ENCODE assay signal across 13 cellular contexts in the genomic region with DNA sequence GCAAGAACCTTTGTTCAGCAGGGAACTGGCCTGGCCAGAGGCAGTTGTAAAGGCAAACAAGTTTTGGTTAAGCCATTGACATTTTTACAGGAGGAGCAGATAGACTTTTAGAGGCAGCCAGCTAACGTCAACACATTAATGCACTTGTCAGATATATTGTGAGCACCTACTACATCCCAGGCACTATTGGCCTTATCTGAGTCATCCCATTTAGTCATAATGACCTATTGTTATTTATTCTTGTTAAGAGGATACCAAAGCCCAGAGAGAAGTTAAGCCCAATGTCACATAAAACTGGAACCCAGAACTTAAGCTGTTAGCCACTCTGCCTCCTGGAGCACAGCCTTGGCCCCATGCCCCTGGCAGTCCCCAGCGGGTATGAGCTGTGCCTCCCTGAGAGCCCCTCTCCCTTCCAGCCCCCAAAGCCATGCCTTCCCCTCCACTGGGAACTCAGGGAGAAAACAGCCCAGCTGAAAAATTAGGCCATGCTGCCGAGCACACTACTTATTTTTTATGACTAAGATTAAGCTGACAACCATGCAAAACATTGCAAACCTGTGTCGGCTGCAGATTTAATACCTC. TPM values are rescaled to one million over a fixed set of nuclear protein-coding genes. Genes with fewer than 3 reads are reported as not detected.
DNase-seq lines count a peak whose midpoint lies in the region; ATAC-seq and TF ChIP-seq lines count a peak whose summit lies in the region.
"Had no signal": no experiment of that assay in that cellular context is flagged by ENCODE, and none has a peak within 500 bp of the region (broad histone marks: within the 10 kb centered on the region; RNA-seq: fewer than 3 reads in every experiment).

No MANE protein-coding gene starts in this region.

- TF ChIP-seq EP300 in SK-N-SH (IDR thresholded peaks at IDR 0.05; ENCODE audit: borderline replicate concordance in 1 of 2, low read depth in 1 of 2, low read length in 1 of 2) (no peak), suprapubic skin (IDR thresholded peaks at IDR 0.05) (no peak)

- POLR2A ChIA-PET in SK-N-SH (lab: Yijun Ruan, JAX), result no interaction called here

- TF ChIP-seq RAD21 in SK-N-SH (IDR thresholded peaks at IDR 0.05; ENCODE audit: low read length), result no peak

- H3K4me2 ChIP-seq in SK-N-SH, result no peak overlapping the region

- H3K9me3 ChIP-seq in SK-N-SH (no peaks in the 10 kb centered on the region), adipocyte (ENCODE audit: control insufficient read depth, low read length) (no peaks in the 10 kb centered on the region), suprapubic skin (no peaks in the 10 kb centered on the region)

- no peaks in the 10 kb centered on the region for H3K79me2 ChIP-seq in SK-N-SH (ENCODE audit: insufficient read depth)

- ATAC-seq in SK-N-SH treated with all-trans-retinoic acid at 6 μM for 48 hours (no peak), GM18517 (IDR thresholded peaks at IDR 0.05; ENCODE audit: unreplicated experiment) (no peak), GM21576 (IDR thresholded peaks at IDR 0.05; ENCODE audit: unreplicated experiment) (no peak)

- H3F3A ChIP-seq in SK-N-SH (replicated peaks; ENCODE audit: insufficient read depth), result no peaks in the 10 kb centered on the region

- H3K36me3 ChIP-seq in SK-N-SH (replicated peaks in 1 of 2; ENCODE audit: control insufficient read depth in 1 of 2, insufficient read depth in 2 of 2, low read length in 1 of 2) (peaks cover 0 to 2% of the 10 kb centered on the region in 2 experiments), adipocyte (ENCODE audit: control insufficient read depth, insufficient read depth, low read length, severe bottlenecking) (peaks cover 9% of the 10 kb centered on the region), suprapubic skin (peaks cover 19% of the 10 kb centered on the region)

- no peak overlapping the region for H2AFZ ChIP-seq in SK-N-SH (ENCODE audit: low read depth)

- DNase-seq in SK-N-SH (no peak), adipocyte (ENCODE audit: low read depth) (no peak), kidney tubule cell (ENCODE audit: low spot score) (peak; percentile 61), suprapubic skin (ENCODE audit: low spot score in 2 of 2) (no peak), occipital lobe (lab: John Stamatoyannopoulos, UW) (no peak)
- DNase-seq: activated T-cell treated with anti-CD3 and anti-CD28 coated beads for 4 hours, naive B cell, NCI-H146, T1000 had no signal

- no peaks in the 10 kb centered on the region for H3K9me2 ChIP-seq in SK-N-SH

- H3K4me3 ChIP-seq in SK-N-SH (ENCODE audit: low read depth in 2 of 2, low read length in 1 of 2) (no peak overlapping the region), adipocyte (ENCODE audit: low read length) (no peak overlapping the region), suprapubic skin (no peak overlapping the region)

- no peak for TF ChIP-seq POLR2A in suprapubic skin (IDR thresholded peaks at IDR 0.05)

- no peak overlapping the region for H3K27ac ChIP-seq in SK-N-SH (ENCODE audit: low read depth in 2 of 2, low read length in 1 of 2)
- H3K27ac ChIP-seq in suprapubic skin, result peak overlapping the region; percentile 51
- H3K27ac ChIP-seq: 22Rv1 had no signal

- CTCF ChIA-PET in SK-N-SH (lab: Yijun Ruan, JAX), result interaction anchor here (0.8 to 1.7 kb wide), 5 partner anchors 11 to 260 kb away, joined by 3 to 5 read pairs (median 4); no protein-coding TSS in a partner anchor

- H4K20me1 ChIP-seq in SK-N-SH (ENCODE audit: insufficient read depth), result no peaks in the 10 kb centered on the region

- TF ChIP-seq CTCF in SK-N-SH (IDR thresholded peaks at IDR 0.05), result no peak
- no peak for TF ChIP-seq CTCF in suprapubic skin (IDR thresholded peaks at IDR 0.05)

- WGBS in SK-N-SH (ENCODE audit: low lambda C conversion rate), result 69% methylated on average over 3 of the region's 4 CpGs
- 70% methylated on average over 4 of the region's 4 CpGs for WGBS in suprapubic skin

- H3K9ac ChIP-seq in SK-N-SH (no peak overlapping the region), adipocyte (ENCODE audit: low read length) (peak overlapping the region; percentile 10)

- no peaks in the 10 kb centered on the region for H3K27me3 ChIP-seq in SK-N-SH (ENCODE audit: insufficient read depth)
- H3K27me3 ChIP-seq in adipocyte (replicated peaks; ENCODE audit: control insufficient read depth, insufficient read depth, low read length), result no peaks in the 10 kb centered on the region
- no peaks in the 10 kb centered on the region for H3K27me3 ChIP-seq in suprapubic skin

- H3K4me1 ChIP-seq in SK-N-SH (ENCODE audit: control insufficient read depth in 1 of 2, insufficient read depth in 2 of 2, low read depth in 1 of 2, low read length in 1 of 2) (peaks cover 0 to 23% of the 10 kb centered on the region in 2 experiments; a peak in 1 of 4 replicates), adipocyte (ENCODE audit: control insufficient read depth, insufficient read depth, low read length) (peaks cover 64% of the 10 kb centered on the region), suprapubic skin (peaks cover 43% of the 10 kb centered on the region)

TF ChIP-seq in SK-N-SH, 30 proteins besides CTCF, POLR2A, EP300 and RAD21:
- peak; percentile 44; the same call in 1 of the 2 replicates for TF ChIP-seq FOSL2 (IDR thresholded peaks at IDR 0.05; ENCODE audit: borderline replicate concordance, low read depth)
- TF ChIP-seq TAF1 (IDR thresholded peaks at IDR 0.05; ENCODE audit: borderline replicate concordance, low read depth, low read length), result no peak
- TF ChIP-seq RXRA (IDR thresholded peaks at IDR 0.05; ENCODE audit: borderline replicate concordance, low read depth), result no peak
- TF ChIP-seq, protein P1, sequence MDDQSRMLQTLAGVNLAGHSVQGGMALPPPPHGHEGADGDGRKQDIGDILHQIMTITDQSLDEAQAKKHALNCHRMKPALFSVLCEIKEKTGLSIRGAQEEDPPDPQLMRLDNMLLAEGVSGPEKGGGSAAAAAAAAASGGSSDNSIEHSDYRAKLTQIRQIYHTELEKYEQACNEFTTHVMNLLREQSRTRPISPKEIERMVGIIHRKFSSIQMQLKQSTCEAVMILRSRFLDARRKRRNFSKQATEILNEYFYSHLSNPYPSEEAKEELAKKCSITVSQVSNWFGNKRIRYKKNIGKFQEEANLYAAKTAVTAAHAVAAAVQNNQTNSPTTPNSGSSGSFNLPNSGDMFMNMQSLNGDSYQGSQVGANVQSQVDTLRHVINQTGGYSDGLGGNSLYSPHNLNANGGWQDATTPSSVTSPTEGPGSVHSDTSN (IDR thresholded peaks at IDR 0.05), result no peak

TF ChIP-seq in SK-N-SH treated with all-trans-retinoic acid at 6 μM for 48 hours, 23 proteins besides CTCF, POLR2A, EP300 and RAD21:
- TF ChIP-seq ZFP30 (CRISPR knock-in tag; IDR thresholded peaks at IDR 0.05) (no peak), ZNF565 (CRISPR knock-in tag; conservative IDR thresholded peaks at IDR 0.05; ENCODE audit: low read depth) (no peak)
TF ChIP-seq in SK-N-SH treated with all-trans-retinoic acid at 6 μM for 48 hours: peak in this region for 0.

RNA-seq across cellular contexts. Expression of gene TRIM8, which starts 32.7 kb away (rescaled TPM):
- 67.0 and 108 TPM in 2 replicates for polyA plus RNA-seq in SK-N-SH (2012; rRNA removed)
- polyA plus RNA-seq in SK-N-SH (2012; cell fraction: cytosol; rRNA removed), result 70.8 and 98.8 TPM in 2 replicates
- polyA plus RNA-seq in SK-N-SH (2012; cell fraction: nucleus; rRNA removed), result 83.2 and 87.9 TPM in 2 replicates
- total RNA-seq in suprapubic skin, result 100 to 1,000 TPM in 2 of 4 donors, 10 to 100 TPM in 2; 73.1 to 113 (median 96.1) TPM
- total RNA-seq in occipital lobe, result 23.4 TPM
